In the genomic region with DNA sequence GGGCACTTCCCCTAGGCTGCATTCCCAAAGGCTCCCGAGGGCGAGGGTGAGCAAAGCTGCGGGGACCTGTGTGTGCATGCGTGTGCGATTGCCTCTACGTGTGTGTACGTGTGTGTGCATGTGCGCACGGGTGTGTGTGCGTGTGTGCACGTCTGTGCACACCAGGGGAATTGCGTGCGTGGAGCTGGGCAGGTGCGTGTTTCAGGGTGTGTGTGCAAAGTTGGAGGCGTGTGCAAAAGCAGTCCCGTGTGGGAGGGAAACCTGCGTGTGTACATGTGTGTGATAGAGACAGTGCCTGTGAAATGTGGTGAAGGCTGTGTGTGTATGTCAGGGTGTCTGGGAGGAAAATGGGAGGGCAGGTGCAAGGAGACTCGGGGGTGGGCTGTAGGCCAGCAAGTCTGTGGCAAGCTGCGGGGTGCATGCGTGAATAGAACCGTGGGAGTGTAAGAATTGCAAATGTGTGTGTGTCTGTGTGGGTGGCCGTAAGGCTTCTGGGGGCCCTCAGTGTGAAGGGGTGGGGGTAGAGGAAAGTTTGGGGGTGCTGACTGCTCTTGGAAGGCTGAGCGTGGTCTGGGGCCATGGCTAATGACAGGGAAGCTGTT, we compare ENCODE assay signal across 8 cellular contexts. TPM values are rescaled to one million over a fixed set of nuclear protein-coding genes. Genes with fewer than 3 reads are reported as not detected.
DNase-seq lines count a peak whose midpoint lies in the region; ATAC-seq and TF ChIP-seq lines count a peak whose summit lies in the region.

No MANE protein-coding gene starts in this region.

- no peak overlapping the region for H3K27ac ChIP-seq in iPS-20b (ENCODE audit: low read length)
- H3K27ac ChIP-seq in subcutaneous abdominal adipose tissue (ENCODE audit: low read depth, low read length), result no peak overlapping the region

- H3K9me3 ChIP-seq in iPS-20b (ENCODE audit: insufficient read depth, low read depth, low read length) (no peaks in the 10 kb centered on the region), subcutaneous abdominal adipose tissue (ENCODE audit: control insufficient read depth in 5 of 5, low read length in 5 of 5) (no peaks in the 10 kb centered on the region)

- DNase-seq in HFFc6, result no peak
- DNase-seq in mucosa of gallbladder (ENCODE audit: low spot score), result no peak
- DNase-seq in NCI-H1105 treated with DMSO at 0.1 percent for 48 hours (lab: John Stamatoyannopoulos, UW), result no peak
- no peak for DNase-seq in A172 (ENCODE audit: low spot score)

- H3K4me3 ChIP-seq in iPS-20b (ENCODE audit: low read length), result peak overlapping the region; percentile 69
- H3K4me3 ChIP-seq in subcutaneous abdominal adipose tissue (ENCODE audit: low read depth in 1 of 5, low read length in 5 of 5), result peak overlapping the region; percentile 49 to 79 (median 66)

- no peaks in the 10 kb centered on the region for H3K36me3 Mint-ChIP-seq in HFFc6 (ENCODE audit: low read depth)
- no peaks in the 10 kb centered on the region for H3K36me3 Mint-ChIP-seq in activated naive CD8-positive, alpha-beta T cell

- peak overlapping the region; percentile 90 for H3K4me3 Mint-ChIP-seq in HFFc6
- H3K4me3 Mint-ChIP-seq in activated naive CD8-positive, alpha-beta T cell, result peak overlapping the region; percentile 59

- peak overlapping the region; percentile 45; the same call in 1 of the 2 replicates for H3K9ac ChIP-seq in iPS-20b (ENCODE audit: low read depth, low read length)
- H3K9ac ChIP-seq in subcutaneous abdominal adipose tissue (ENCODE audit: low read length in 5 of 5), result peak overlapping the region in 1 of 5 donors; percentile 51

- peaks cover 19% of the 10 kb centered on the region for H3K4me1 Mint-ChIP-seq in HFFc6 (ENCODE audit: low read depth)
- H3K4me1 Mint-ChIP-seq in activated naive CD8-positive, alpha-beta T cell (ENCODE audit: low read depth), result peaks cover 17% of the 10 kb centered on the region

- no peak overlapping the region for H3K27ac Mint-ChIP-seq in HFFc6
- no peak overlapping the region for H3K27ac Mint-ChIP-seq in activated naive CD8-positive, alpha-beta T cell

- H3K4me1 ChIP-seq in iPS-20b (ENCODE audit: insufficient read depth, low read length) (peaks cover 4% of the 10 kb centered on the region; the same call in 1 of the 2 replicates), subcutaneous abdominal adipose tissue (ENCODE audit: control insufficient read depth in 5 of 5, insufficient read depth in 5 of 5, low read length in 5 of 5) (peaks cover 1 to 17% (median 14%) of the 10 kb centered on the region in 5 donors)

- no peaks in the 10 kb centered on the region for H3K9me3 Mint-ChIP-seq in HFFc6
- no peaks in the 10 kb centered on the region for H3K9me3 Mint-ChIP-seq in activated naive CD8-positive, alpha-beta T cell (ENCODE audit: low read depth)

- H3K27me3 Mint-ChIP-seq in HFFc6 (ENCODE audit: insufficient read depth), result peaks cover 11% of the 10 kb centered on the region
- peaks cover 14% of the 10 kb centered on the region for H3K27me3 Mint-ChIP-seq in activated naive CD8-positive, alpha-beta T cell

- H3K27me3 ChIP-seq in iPS-20b (ENCODE audit: insufficient read depth, low read length) (peaks cover 12% of the 10 kb centered on the region), subcutaneous abdominal adipose tissue (ENCODE audit: control insufficient read depth in 5 of 5, insufficient read depth in 4 of 5, low read length in 5 of 5) (no peaks in the 10 kb centered on the region)

- H3K36me3 ChIP-seq in iPS-20b (ENCODE audit: insufficient read depth, low read depth, low read length), result no peaks in the 10 kb centered on the region
- no peaks in the 10 kb centered on the region for H3K36me3 ChIP-seq in subcutaneous abdominal adipose tissue (ENCODE audit: control insufficient read depth in 5 of 5, insufficient read depth in 5 of 5, low read length in 5 of 5)

- TF ChIP-seq CTCF in HFFc6 (IDR thresholded peaks at IDR 0.05), result no peak

- ATAC-seq in HG02970 (IDR thresholded peaks at IDR 0.05; ENCODE audit: low FRiP score, unreplicated experiment), result no peak

RNA-seq across cellular contexts. Expression of gene SEC14L5, which starts 0.5 kb away (rescaled TPM):
- total RNA-seq in HFFc6 (2021; fragmentation: NEBNext Ultra II Directional; extraction: Animal tissue kit (Norgen Biotek cat#: 25700)), result not detected
- 0.49 TPM for total RNA-seq in mucosa of gallbladder
- 0.14 TPM in 1 of 2 replicates, not detected in the other for total RNA-seq in A172 (2014; rRNA removed; shearing (Covaris generic))

RNA-seq across cellular contexts. Expression of gene PPL, which starts 21.7 kb away (rescaled TPM):
- total RNA-seq in HFFc6 (2021; fragmentation: NEBNext Ultra II Directional; extraction: Animal tissue kit (Norgen Biotek cat#: 25700)), result under 1 TPM in 3 of 6 experiments, not detected in 3; 0.02 to 0.06 (median 0.05) TPM
- 62.2 TPM for total RNA-seq in mucosa of gallbladder
- 0.81 and 2.0 TPM in 2 replicates for total RNA-seq in A172 (2014; rRNA removed; shearing (Covaris generic))

Comparison
In these comparisons a context has a peak if more than half of its experiments do, and no peak if none do; other contexts are left out.
1. RNA of gene PPL, which starts 21.7 kb away (total RNA-seq): 62.2 TPM in mucosa of gallbladder (single experiment); 0.81 to 2.0 TPM in A172 and 0.02 to 0.06 TPM in HFFc6; every median in the first group is over 10 times any median in the second.